In genomic region chr6:25998379-25998778, GRCh38 we compare ENCODE assay signal across 1 cellular context.
TF ChIP-seq lines count a peak whose summit lies in the region.

No MANE protein-coding gene starts in this region.

TF ChIP-seq in H1, 55 proteins besides CTCF, POLR2A, EP300 and RAD21:
- no peak for TF ChIP-seq RBBP5 (IDR thresholded peaks at IDR 0.05; ENCODE audit: borderline replicate concordance, low read depth, low read length)
- no peak for TF ChIP-seq ZNF274 (IDR thresholded peaks at IDR 0.05; ENCODE audit: borderline replicate concordance, extremely low read depth, low read length)
- no peak for TF ChIP-seq POLR2AphosphoS5 (IDR thresholded peaks at IDR 0.05; ENCODE audit: low read depth, low read length)
- TF ChIP-seq SRF (IDR thresholded peaks at IDR 0.05; ENCODE audit: low read depth, low read length): no peak
- TF ChIP-seq KDM4A (IDR thresholded peaks at IDR 0.05; ENCODE audit: low read depth, low read length, severe bottlenecking): no peak
- no peak for TF ChIP-seq JUND (IDR thresholded peaks at IDR 0.05; ENCODE audit: low read length)
- TF ChIP-seq, protein P1, sequence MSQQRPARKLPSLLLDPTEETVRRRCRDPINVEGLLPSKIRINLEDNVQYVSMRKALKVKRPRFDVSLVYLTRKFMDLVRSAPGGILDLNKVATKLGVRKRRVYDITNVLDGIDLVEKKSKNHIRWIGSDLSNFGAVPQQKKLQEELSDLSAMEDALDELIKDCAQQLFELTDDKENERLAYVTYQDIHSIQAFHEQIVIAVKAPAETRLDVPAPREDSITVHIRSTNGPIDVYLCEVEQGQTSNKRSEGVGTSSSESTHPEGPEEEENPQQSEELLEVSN (IDR thresholded peaks at IDR 0.05): no peak
- TF ChIP-seq TEAD4 (IDR thresholded peaks at IDR 0.05; ENCODE audit: low read depth, low read length): no peak
- TF ChIP-seq HDAC2 (IDR thresholded peaks at IDR 0.05; ENCODE audit: borderline replicate concordance in 1 of 2, low read depth in 2 of 2, low read length in 2 of 2): no peak
- TF ChIP-seq GABPA (IDR thresholded peaks at IDR 0.05; ENCODE audit: borderline replicate concordance, insufficient read depth, low read length): no peak
- no peak for TF ChIP-seq ASH2L (IDR thresholded peaks at IDR 0.05; ENCODE audit: low read length)
- TF ChIP-seq CEBPB (IDR thresholded peaks at IDR 0.05; ENCODE audit: low read depth, low read length): no peak
TF ChIP-seq in H1: peak in this region for 0.
